Comparison of ENCODE assay signal across 33 cellular contexts in the genomic region with DNA sequence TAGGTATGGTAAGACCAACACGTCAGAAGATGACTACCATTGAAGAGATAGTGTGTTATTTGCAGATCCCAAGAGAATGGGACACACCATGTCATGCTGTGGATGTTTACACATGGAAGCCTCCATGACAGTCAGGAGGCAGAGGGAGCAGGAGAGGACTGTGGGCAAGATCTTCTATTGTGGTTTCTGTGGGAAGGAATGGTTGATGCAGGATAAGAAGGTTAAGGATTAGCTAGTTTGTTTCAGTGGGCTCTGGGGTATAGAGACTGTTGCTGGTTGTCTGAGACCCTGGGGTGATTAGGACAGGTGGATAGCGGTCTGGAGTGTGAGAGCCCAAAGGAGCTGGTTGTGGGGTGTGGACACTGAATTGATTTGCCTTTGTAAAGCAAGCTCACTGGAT. TPM values are rescaled to one million over a fixed set of nuclear protein-coding genes. Genes with fewer than 3 reads are reported as not detected.
"Had no signal": no experiment of that assay in that cellular context is flagged by ENCODE, and none has a peak within 500 bp of the region (broad histone marks: within the 10 kb centered on the region; RNA-seq: fewer than 3 reads in every experiment).

No MANE protein-coding gene starts in this region.

- H3K36me3 Mint-ChIP-seq: activated CD4-positive, alpha-beta memory T cell treated with anti-CD3 and anti-CD28 coated beads for 36 hours; activated naive CD4-positive, alpha-beta T cell treated with anti-CD3 and anti-CD28 coated beads, Interleukin-2, amount 10 ng/mL, durations not matched to agents 7 days and 5 days; activated naive CD8-positive, alpha-beta T cell treated with anti-CD3 and anti-CD28 coated beads, Interleukin-2, amount 10 ng/mL, durations not matched to agents 7 days and 5 days; immature natural killer cell; mesothelial cell of epicardium; naive thymus-derived CD4-positive, alpha-beta T cell had no signal

- H3K4me3 ChIP-seq: ascending aorta, heart left ventricle, spleen, suprapubic skin, tibial artery had no signal

- H3K27me3 ChIP-seq: ascending aorta had no signal

- H3K27ac Mint-ChIP-seq: activated CD4-positive, alpha-beta memory T cell treated with anti-CD3 and anti-CD28 coated beads for 36 hours; activated CD4-positive, alpha-beta T cell treated with anti-CD3 and anti-CD28 coated beads, Interleukin-2, amount 10 ng/mL, durations not matched to agents 24 days and 14 days; activated naive CD4-positive, alpha-beta T cell treated with anti-CD3 and anti-CD28 coated beads, Interleukin-2, amount 10 ng/mL, durations not matched to agents 7 days and 5 days; activated naive CD8-positive, alpha-beta T cell treated with anti-CD3 and anti-CD28 coated beads, Interleukin-2, amount 10 ng/mL, durations not matched to agents 7 days and 5 days; activated T-helper 1 cell treated with anti-CD3 and anti-CD28 coated beads, Interleukin-12 subunit alpha, Interleukin-12 subunit beta, Interleukin-2, Interleukin-4 antibody, amounts not matched to agents 30 ng/mL and 10 ng/mL and 1 ng/mL, durations not matched to agents 14 hours and 24 hours and 36 hours; immature natural killer cell; mesothelial cell of epicardium; naive thymus-derived CD4-positive, alpha-beta T cell had no signal

- DNase-seq: activated CD4-positive, alpha-beta memory T cell treated with anti-CD3 and anti-CD28 coated beads for 36 hours; activated CD4-positive, alpha-beta T cell treated with anti-CD3 and anti-CD28 coated beads, Interleukin-2, amount 10 ng/mL, durations not matched to agents 24 days and 14 days; activated CD8-positive, alpha-beta memory T cell treated with anti-CD3 and anti-CD28 coated beads, Interleukin-2, amount 50 U/mL, for 4 hours; activated gamma-delta T cell; activated naive CD4-positive, alpha-beta T cell treated with anti-CD3 and anti-CD28 coated beads, Interleukin-2, amount 10 ng/mL, durations not matched to agents 7 days and 5 days; activated naive CD8-positive, alpha-beta T cell treated with anti-CD3 and anti-CD28 coated beads, Interleukin-2, amount 10 ng/mL, durations not matched to agents 7 days and 5 days; activated T-cell treated with anti-CD3 and anti-CD28 coated beads, Interleukin-2, amount 50 U/mL, for 1 hour; caudate nucleus; foreskin fibroblast; heart left ventricle; hypothalamus; immature natural killer cell; kidney; naive thymus-derived CD4-positive, alpha-beta T cell; right cardiac atrium; spleen; stimulated activated naive CD4-positive, alpha-beta T cell; T-helper 9 cell; tibial artery; WERI-Rb-1 had no signal

- H3K4me1 ChIP-seq: ascending aorta, heart left ventricle, spleen, suprapubic skin, tibial artery had no signal

- H3K9me3 Mint-ChIP-seq: activated CD4-positive, alpha-beta memory T cell treated with anti-CD3 and anti-CD28 coated beads for 36 hours; activated CD4-positive, alpha-beta T cell treated with anti-CD3 and anti-CD28 coated beads, Interleukin-2, amount 10 ng/mL, durations not matched to agents 24 days and 14 days; activated naive CD4-positive, alpha-beta T cell treated with anti-CD3 and anti-CD28 coated beads, Interleukin-2, amount 10 ng/mL, durations not matched to agents 7 days and 5 days; activated naive CD8-positive, alpha-beta T cell treated with anti-CD3 and anti-CD28 coated beads, Interleukin-2, amount 10 ng/mL, durations not matched to agents 7 days and 5 days; activated T-helper 1 cell treated with anti-CD3 and anti-CD28 coated beads, Interleukin-12 subunit alpha, Interleukin-12 subunit beta, Interleukin-2, Interleukin-4 antibody, amounts not matched to agents 30 ng/mL and 10 ng/mL and 1 ng/mL, durations not matched to agents 14 hours and 24 hours and 36 hours; mesothelial cell of epicardium; naive thymus-derived CD4-positive, alpha-beta T cell; neural crest cell had no signal

- H3K9me3 ChIP-seq: ascending aorta, heart left ventricle, spleen, suprapubic skin, tibial artery had no signal

- H3K4me1 Mint-ChIP-seq: activated CD4-positive, alpha-beta T cell treated with anti-CD3 and anti-CD28 coated beads, Interleukin-2, amount 10 ng/mL, durations not matched to agents 24 days and 14 days; activated naive CD4-positive, alpha-beta T cell treated with anti-CD3 and anti-CD28 coated beads, Interleukin-2, amount 10 ng/mL, durations not matched to agents 7 days and 5 days; activated naive CD8-positive, alpha-beta T cell treated with anti-CD3 and anti-CD28 coated beads, Interleukin-2, amount 10 ng/mL, durations not matched to agents 7 days and 5 days; immature natural killer cell; naive thymus-derived CD4-positive, alpha-beta T cell; neural crest cell had no signal

- H3K27ac ChIP-seq: ascending aorta, heart left ventricle, spleen, suprapubic skin, tibial artery, WERI-Rb-1 had no signal

- H3K4me3 Mint-ChIP-seq: activated CD4-positive, alpha-beta memory T cell treated with anti-CD3 and anti-CD28 coated beads for 36 hours; activated CD4-positive, alpha-beta T cell treated with anti-CD3 and anti-CD28 coated beads, Interleukin-2, amount 10 ng/mL, durations not matched to agents 24 days and 14 days; activated naive CD4-positive, alpha-beta T cell treated with anti-CD3 and anti-CD28 coated beads, Interleukin-2, amount 10 ng/mL, durations not matched to agents 7 days and 5 days; activated naive CD8-positive, alpha-beta T cell treated with anti-CD3 and anti-CD28 coated beads, Interleukin-2, amount 10 ng/mL, durations not matched to agents 7 days and 5 days; activated T-helper 1 cell treated with anti-CD3 and anti-CD28 coated beads, Interleukin-12 subunit alpha, Interleukin-12 subunit beta, Interleukin-2, Interleukin-4 antibody, amounts not matched to agents 30 ng/mL and 10 ng/mL and 1 ng/mL, durations not matched to agents 14 hours and 24 hours and 36 hours; immature natural killer cell; mesothelial cell of epicardium; naive thymus-derived CD4-positive, alpha-beta T cell; neural crest cell had no signal

- ATAC-seq: activated CD4-positive, CD25-positive, alpha-beta regulatory T cell treated with anti-CD3 and anti-CD28 coated beads, Interleukin-2, amount 50 U/mL, for 24 hours; esophagus mucosa; heart left ventricle; naive thymus-derived CD4-positive, alpha-beta T cell; right cardiac atrium had no signal

- H3K36me3 ChIP-seq: ascending aorta, heart left ventricle, spleen, suprapubic skin, tibial artery, WERI-Rb-1 had no signal

RNA-seq across cellular contexts. Expression of a gene that starts 23.3 kb away (rescaled TPM):
- total RNA-seq: activated CD4-positive, alpha-beta memory T cell treated with anti-CD3 and anti-CD28 coated beads for 36 hours; activated CD4-positive, alpha-beta T cell treated with anti-CD3 and anti-CD28 coated beads, Interleukin-2, amount 10 ng/mL, durations not matched to agents 24 days and 14 days; activated CD8-positive, alpha-beta memory T cell treated with anti-CD3 and anti-CD28 coated beads for 36 hours; activated naive CD8-positive, alpha-beta T cell treated with anti-CD3 and anti-CD28 coated beads, Interleukin-2, amount 10 ng/mL, durations not matched to agents 7 days and 5 days; activated T-helper 1 cell treated with anti-CD3 and anti-CD28 coated beads, Interleukin-12 subunit alpha, Interleukin-12 subunit beta, Interleukin-2, Interleukin-4 antibody, amounts not matched to agents 30 ng/mL and 10 ng/mL and 1 ng/mL, durations not matched to agents 14 hours and 24 hours and 36 hours; ascending aorta; esophagus mucosa; heart left ventricle; kidney; lower leg skin; naive thymus-derived CD4-positive, alpha-beta T cell; omental fat pad; pulmonary artery endothelial cell; right cardiac atrium; spleen; suprapubic skin; T-helper 1 cell treated with Interleukin-12 subunit alpha and Interleukin-12 subunit beta and Interleukin-4 antibody, amounts not matched to agents 30 ng/mL and 1 ng/mL, for 36 hours; urinary bladder had no signal
- polyA plus RNA-seq: heart left ventricle; immature natural killer cell; naive thymus-derived CD4-positive, alpha-beta T cell; spleen; urinary bladder had no signal

RNA-seq across cellular contexts. Expression of a gene that starts 28.0 kb away (rescaled TPM):
- total RNA-seq: activated CD4-positive, alpha-beta memory T cell treated with anti-CD3 and anti-CD28 coated beads for 36 hours; activated CD4-positive, alpha-beta T cell treated with anti-CD3 and anti-CD28 coated beads, Interleukin-2, amount 10 ng/mL, durations not matched to agents 24 days and 14 days; activated CD8-positive, alpha-beta memory T cell treated with anti-CD3 and anti-CD28 coated beads for 36 hours; activated naive CD8-positive, alpha-beta T cell treated with anti-CD3 and anti-CD28 coated beads, Interleukin-2, amount 10 ng/mL, durations not matched to agents 7 days and 5 days; activated T-helper 1 cell treated with anti-CD3 and anti-CD28 coated beads, Interleukin-12 subunit alpha, Interleukin-12 subunit beta, Interleukin-2, Interleukin-4 antibody, amounts not matched to agents 30 ng/mL and 10 ng/mL and 1 ng/mL, durations not matched to agents 14 hours and 24 hours and 36 hours; ascending aorta; esophagus mucosa; kidney; lower leg skin; naive thymus-derived CD4-positive, alpha-beta T cell; neural crest cell; omental fat pad; right cardiac atrium; spleen; suprapubic skin; T-helper 1 cell treated with Interleukin-12 subunit alpha and Interleukin-12 subunit beta and Interleukin-4 antibody, amounts not matched to agents 30 ng/mL and 1 ng/mL, for 36 hours had no signal
- polyA plus RNA-seq: heart left ventricle; immature natural killer cell; naive thymus-derived CD4-positive, alpha-beta T cell; right cardiac atrium; urinary bladder had no signal

RNA-seq across cellular contexts. Expression of a gene that starts 30.9 kb away (rescaled TPM):
- total RNA-seq: activated CD4-positive, alpha-beta memory T cell treated with anti-CD3 and anti-CD28 coated beads for 36 hours; activated CD4-positive, alpha-beta T cell treated with anti-CD3 and anti-CD28 coated beads, Interleukin-2, amount 10 ng/mL, durations not matched to agents 24 days and 14 days; activated CD8-positive, alpha-beta memory T cell treated with anti-CD3 and anti-CD28 coated beads for 36 hours; activated T-helper 1 cell treated with anti-CD3 and anti-CD28 coated beads, Interleukin-12 subunit alpha, Interleukin-12 subunit beta, Interleukin-2, Interleukin-4 antibody, amounts not matched to agents 30 ng/mL and 10 ng/mL and 1 ng/mL, durations not matched to agents 14 hours and 24 hours and 36 hours; ascending aorta; esophagus mucosa; kidney; lower leg skin; naive thymus-derived CD4-positive, alpha-beta T cell; neural crest cell; omental fat pad; pulmonary artery endothelial cell; right cardiac atrium; suprapubic skin had no signal
- polyA plus RNA-seq: heart left ventricle; immature natural killer cell; naive thymus-derived CD4-positive, alpha-beta T cell; right cardiac atrium; spleen; urinary bladder had no signal

RNA-seq across cellular contexts. Expression of a gene that starts 47.1 kb away (rescaled TPM):
- total RNA-seq: activated CD4-positive, alpha-beta memory T cell treated with anti-CD3 and anti-CD28 coated beads for 36 hours; activated CD4-positive, alpha-beta T cell treated with anti-CD3 and anti-CD28 coated beads, Interleukin-2, amount 10 ng/mL, durations not matched to agents 24 days and 14 days; activated T-helper 1 cell treated with anti-CD3 and anti-CD28 coated beads, Interleukin-12 subunit alpha, Interleukin-12 subunit beta, Interleukin-2, Interleukin-4 antibody, amounts not matched to agents 30 ng/mL and 10 ng/mL and 1 ng/mL, durations not matched to agents 14 hours and 24 hours and 36 hours; ascending aorta had no signal
- polyA plus RNA-seq: heart left ventricle; immature natural killer cell; naive thymus-derived CD4-positive, alpha-beta T cell; right cardiac atrium; urinary bladder had no signal
